Comparison of ENCODE assay signal across 1 cellular context in the genomic region with DNA sequence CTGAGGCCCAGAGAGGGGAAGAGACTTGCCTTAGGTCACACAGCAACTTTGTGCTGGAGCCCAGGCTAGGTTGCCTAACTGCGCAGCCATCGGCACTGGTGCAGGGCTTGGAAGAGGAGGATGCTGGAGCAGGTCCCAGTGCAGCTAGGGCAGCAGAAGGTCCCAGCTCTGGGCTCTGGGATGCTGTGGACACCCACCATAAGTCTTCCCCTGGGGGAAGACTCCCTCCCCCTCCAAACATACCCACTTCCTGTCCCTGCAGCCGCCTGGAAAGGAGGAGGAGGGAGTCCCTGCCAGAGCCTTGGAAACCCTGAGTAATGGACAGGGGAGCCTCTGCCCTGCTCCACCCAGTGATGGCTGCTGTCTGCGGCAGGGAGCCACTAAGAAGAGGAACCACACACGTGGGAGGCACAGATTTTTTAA.
TF ChIP-seq lines count a peak whose summit lies in the region.

No MANE protein-coding gene starts in this region.

TF ChIP-seq in K562, 482 proteins besides CTCF, POLR2A, EP300 and RAD21 (continued from another document):
- TF ChIP-seq, protein P1, sequence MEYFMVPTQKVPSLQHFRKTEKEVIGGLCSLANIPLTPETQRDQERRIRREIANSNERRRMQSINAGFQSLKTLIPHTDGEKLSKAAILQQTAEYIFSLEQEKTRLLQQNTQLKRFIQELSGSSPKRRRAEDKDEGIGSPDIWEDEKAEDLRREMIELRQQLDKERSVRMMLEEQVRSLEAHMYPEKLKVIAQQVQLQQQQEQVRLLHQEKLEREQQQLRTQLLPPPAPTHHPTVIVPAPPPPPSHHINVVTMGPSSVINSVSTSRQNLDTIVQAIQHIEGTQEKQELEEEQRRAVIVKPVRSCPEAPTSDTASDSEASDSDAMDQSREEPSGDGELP (CRISPR knock-in tag; IDR thresholded peaks at IDR 0.05; ENCODE audit: borderline replicate concordance): no peak
- no peak for TF ChIP-seq SP1 (CRISPR knock-in tag; IDR thresholded peaks at IDR 0.05)
